In genomic region chr5:10891193-10891592, GRCh38 we compare ENCODE assay signal across 26 cellular contexts.
"Had no signal": no experiment of that assay in that cellular context is flagged by ENCODE, and none has a peak within 500 bp of the region (broad histone marks: within the 10 kb centered on the region; RNA-seq: fewer than 3 reads in every experiment).

No MANE protein-coding gene starts in this region.

- H3K4me2 ChIP-seq: PC-9, SK-N-SH had no signal

- DNase-seq: KBM-7, MG63, NCI-H1092, NCI-H1105 treated with DMSO at 0.1 percent for 48 hours, NCI-H1417 treated with DMSO at 0.1 percent for 48 hours, NCI-H146, NCI-H1694 treated with DMSO at 0.1 percent for 48 hours, NCI-H1930, NCI-H2081, NCI-H2107, NCI-H2171, NCI-H226, NCI-H446, NCI-H510A, NCI-H524 treated with DMSO at 0.1 percent for 48 hours, NCI-H69, NCI-H774, PC-9, Peyer's patch, Right ventricle myocardium superior, RPMI8226, SIG-M5, SK-N-SH, SW 1271, T-cell had no signal

- H2AFZ ChIP-seq: PC-9 had no signal

- H3K27me3 ChIP-seq: MG63, Peyer's patch, SJSA1 had no signal

- H3K9me2 ChIP-seq: SK-N-SH had no signal

- H3K27ac ChIP-seq: PC-9, Peyer's patch, SJSA1 had no signal

- H3K9ac ChIP-seq: SK-N-SH had no signal

- H3K9me3 ChIP-seq: Peyer's patch, SK-N-SH had no signal

- H3K4me3 ChIP-seq: MG63, PC-9, Peyer's patch, SJSA1 had no signal

- H3K4me1 ChIP-seq: Peyer's patch had no signal

- ATAC-seq: T-cell had no signal

- H3K36me3 ChIP-seq: MG63, Peyer's patch, SJSA1 had no signal
